In the genomic region with DNA sequence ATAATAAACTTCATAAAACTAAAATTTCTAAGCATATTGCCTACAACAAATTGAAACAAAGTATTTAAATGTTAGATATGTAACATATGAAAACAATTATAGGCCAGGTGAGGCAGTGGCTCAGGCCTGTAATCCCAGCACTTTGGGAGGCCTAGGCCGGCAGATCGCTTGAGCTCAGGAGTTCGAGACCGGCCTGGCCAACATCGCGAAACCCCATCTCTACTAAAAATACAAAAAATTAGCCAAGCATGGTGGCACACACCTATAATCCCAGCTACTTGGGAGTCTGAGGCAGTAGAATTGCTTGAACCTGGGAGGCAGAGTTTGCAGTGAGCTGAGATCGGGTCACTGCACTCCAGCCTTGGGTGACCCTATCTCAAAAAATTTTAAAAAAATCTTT, we compare ENCODE assay signal across 1 cellular context.
A peak's percentile ranks its signal among the peaks of the same experiment; 100 is the strongest.
TF ChIP-seq lines count a peak whose summit lies in the region.

No MANE protein-coding gene starts in this region.

TF ChIP-seq in HEK293, 187 proteins besides CTCF, POLR2A, EP300 and RAD21:
- TF ChIP-seq ZBTB17 (tag by site-specific recombination; IDR thresholded peaks at IDR 0.05), result 0 out of 2 replicates have a peak, but pooled peaks have one; percentile 24
TF ChIP-seq in HEK293: peak in this region for 1; not testable (repeated sequence) for 186.
